1 cellular context compared by ENCODE assay signal in the genomic region with DNA sequence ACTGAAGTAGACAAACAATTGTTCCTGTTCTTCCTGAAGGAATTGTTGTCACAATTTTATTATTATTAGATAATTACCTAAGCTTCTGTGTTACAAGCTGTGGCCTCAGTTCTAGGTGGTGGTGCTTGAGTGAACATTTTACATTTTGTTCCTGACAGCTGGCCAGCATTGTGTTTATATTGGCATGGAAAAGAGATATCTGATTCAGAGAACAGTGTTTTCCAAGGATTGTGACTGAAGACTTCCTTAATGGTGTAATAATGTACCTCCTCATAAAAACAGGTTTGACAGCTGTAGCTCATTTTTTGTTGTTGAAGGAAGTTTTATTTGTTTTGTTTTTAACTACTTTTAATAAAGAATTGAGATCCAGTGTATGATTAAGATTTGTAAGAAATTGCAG.
A peak's percentile ranks its signal among the peaks of the same experiment; 100 is the strongest.
TF ChIP-seq lines count a peak whose summit lies in the region.

No MANE protein-coding gene starts in this region.

TF ChIP-seq in SK-N-SH, 30 proteins besides CTCF, POLR2A, EP300 and RAD21 (continued from another document):
- TF ChIP-seq, protein P1, sequence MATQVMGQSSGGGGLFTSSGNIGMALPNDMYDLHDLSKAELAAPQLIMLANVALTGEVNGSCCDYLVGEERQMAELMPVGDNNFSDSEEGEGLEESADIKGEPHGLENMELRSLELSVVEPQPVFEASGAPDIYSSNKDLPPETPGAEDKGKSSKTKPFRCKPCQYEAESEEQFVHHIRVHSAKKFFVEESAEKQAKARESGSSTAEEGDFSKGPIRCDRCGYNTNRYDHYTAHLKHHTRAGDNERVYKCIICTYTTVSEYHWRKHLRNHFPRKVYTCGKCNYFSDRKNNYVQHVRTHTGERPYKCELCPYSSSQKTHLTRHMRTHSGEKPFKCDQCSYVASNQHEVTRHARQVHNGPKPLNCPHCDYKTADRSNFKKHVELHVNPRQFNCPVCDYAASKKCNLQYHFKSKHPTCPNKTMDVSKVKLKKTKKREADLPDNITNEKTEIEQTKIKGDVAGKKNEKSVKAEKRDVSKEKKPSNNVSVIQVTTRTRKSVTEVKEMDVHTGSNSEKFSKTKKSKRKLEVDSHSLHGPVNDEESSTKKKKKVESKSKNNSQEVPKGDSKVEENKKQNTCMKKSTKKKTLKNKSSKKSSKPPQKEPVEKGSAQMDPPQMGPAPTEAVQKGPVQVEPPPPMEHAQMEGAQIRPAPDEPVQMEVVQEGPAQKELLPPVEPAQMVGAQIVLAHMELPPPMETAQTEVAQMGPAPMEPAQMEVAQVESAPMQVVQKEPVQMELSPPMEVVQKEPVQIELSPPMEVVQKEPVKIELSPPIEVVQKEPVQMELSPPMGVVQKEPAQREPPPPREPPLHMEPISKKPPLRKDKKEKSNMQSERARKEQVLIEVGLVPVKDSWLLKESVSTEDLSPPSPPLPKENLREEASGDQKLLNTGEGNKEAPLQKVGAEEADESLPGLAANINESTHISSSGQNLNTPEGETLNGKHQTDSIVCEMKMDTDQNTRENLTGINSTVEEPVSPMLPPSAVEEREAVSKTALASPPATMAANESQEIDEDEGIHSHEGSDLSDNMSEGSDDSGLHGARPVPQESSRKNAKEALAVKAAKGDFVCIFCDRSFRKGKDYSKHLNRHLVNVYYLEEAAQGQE (IDR thresholded peaks at IDR 0.05; ENCODE audit: low read depth, low read length): no peak
- TF ChIP-seq TCF12 (IDR thresholded peaks at IDR 0.05) (peak; percentile 68), FOSL2 (IDR thresholded peaks at IDR 0.05; ENCODE audit: borderline replicate concordance, low read depth) (peak; percentile 33; the same call in 1 of the 2 replicates), FOXM1 (IDR thresholded peaks at IDR 0.05; ENCODE audit: low read depth) (no peak), ELF1 (IDR thresholded peaks at IDR 0.05) (no peak), TEAD4 (IDR thresholded peaks at IDR 0.05; ENCODE audit: borderline replicate concordance, insufficient read depth) (0 out of 2 replicates have a peak, but pooled peaks have one; percentile 16), TAF1 (IDR thresholded peaks at IDR 0.05; ENCODE audit: borderline replicate concordance, low read depth, low read length) (no peak), NRF1 (IDR thresholded peaks at IDR 0.05; ENCODE audit: low read depth, low read length) (no peak), CHD2 (IDR thresholded peaks at IDR 0.05; ENCODE audit: low read length, partially characterized antibody) (no peak), GABPA (IDR thresholded peaks at IDR 0.05; ENCODE audit: low read depth) (no peak), MXI1 (IDR thresholded peaks at IDR 0.05; ENCODE audit: low read depth, low read length) (no peak), POLR2AphosphoS5 (IDR thresholded peaks at IDR 0.05; ENCODE audit: low read depth, low read length) (peak; percentile 29; the same call in 1 of the 2 replicates), EZH2phosphoT487 (IDR thresholded peaks at IDR 0.05; ENCODE audit: borderline replicate concordance, low read depth) (no peak), FOXJ3 (CRISPR knock-in tag; IDR thresholded peaks at IDR 0.05) (no peak), RXRA (IDR thresholded peaks at IDR 0.05; ENCODE audit: borderline replicate concordance, low read depth) (no peak), YY1 (IDR thresholded peaks at IDR 0.05; ENCODE audit: low read depth) (no peak), GATA2 (CRISPR knock-in tag; IDR thresholded peaks at IDR 0.05) (no peak), SIN3A (IDR thresholded peaks at IDR 0.05; ENCODE audit: borderline replicate concordance, low read depth, low read length) (no peak)
- TF ChIP-seq, protein P2, sequence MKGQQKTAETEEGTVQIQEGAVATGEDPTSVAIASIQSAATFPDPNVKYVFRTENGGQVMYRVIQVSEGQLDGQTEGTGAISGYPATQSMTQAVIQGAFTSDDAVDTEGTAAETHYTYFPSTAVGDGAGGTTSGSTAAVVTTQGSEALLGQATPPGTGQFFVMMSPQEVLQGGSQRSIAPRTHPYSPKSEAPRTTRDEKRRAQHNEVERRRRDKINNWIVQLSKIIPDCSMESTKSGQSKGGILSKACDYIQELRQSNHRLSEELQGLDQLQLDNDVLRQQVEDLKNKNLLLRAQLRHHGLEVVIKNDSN (IDR thresholded peaks at IDR 0.05; ENCODE audit: borderline replicate concordance, low read depth): no peak
- TF ChIP-seq, protein P3, sequence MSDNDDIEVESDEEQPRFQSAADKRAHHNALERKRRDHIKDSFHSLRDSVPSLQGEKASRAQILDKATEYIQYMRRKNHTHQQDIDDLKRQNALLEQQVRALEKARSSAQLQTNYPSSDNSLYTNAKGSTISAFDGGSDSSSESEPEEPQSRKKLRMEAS (IDR thresholded peaks at IDR 0.05; ENCODE audit: low read depth): no peak
- TF ChIP-seq, protein P4, sequence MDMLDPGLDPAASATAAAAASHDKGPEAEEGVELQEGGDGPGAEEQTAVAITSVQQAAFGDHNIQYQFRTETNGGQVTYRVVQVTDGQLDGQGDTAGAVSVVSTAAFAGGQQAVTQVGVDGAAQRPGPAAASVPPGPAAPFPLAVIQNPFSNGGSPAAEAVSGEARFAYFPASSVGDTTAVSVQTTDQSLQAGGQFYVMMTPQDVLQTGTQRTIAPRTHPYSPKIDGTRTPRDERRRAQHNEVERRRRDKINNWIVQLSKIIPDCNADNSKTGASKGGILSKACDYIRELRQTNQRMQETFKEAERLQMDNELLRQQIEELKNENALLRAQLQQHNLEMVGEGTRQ (IDR thresholded peaks at IDR 0.05; ENCODE audit: borderline replicate concordance, low read depth, low read length): no peak
